28 cellular contexts compared by ENCODE assay signal in the genomic region with DNA sequence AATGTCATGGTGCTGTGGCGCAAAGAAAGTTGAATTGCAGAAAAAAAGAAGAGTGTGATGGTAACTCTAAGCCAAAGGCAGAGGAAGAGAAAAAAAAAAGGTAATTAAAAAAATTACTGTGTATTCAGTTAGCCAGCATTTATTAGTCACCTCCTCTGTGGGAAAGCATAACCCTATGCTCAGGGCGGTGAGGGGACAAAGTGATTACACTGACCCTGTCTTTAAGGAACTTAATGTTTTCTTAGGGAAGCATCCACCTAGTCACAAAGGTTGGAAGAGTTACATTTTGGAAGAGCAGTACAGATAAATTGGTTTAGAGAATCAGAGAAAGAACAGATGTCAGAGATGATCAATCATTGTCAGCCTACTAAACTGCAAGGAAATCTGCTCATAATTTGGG.
"Had no signal": no experiment of that assay in that cellular context is flagged by ENCODE, and none has a peak within 500 bp of the region (broad histone marks: within the 10 kb centered on the region; RNA-seq: fewer than 3 reads in every experiment).

No MANE protein-coding gene starts in this region.

- H3K36me3 ChIP-seq: neutrophil, ovary, upper lobe of right lung had no signal

- H3K9me3 ChIP-seq: mucosa of descending colon, neutrophil, ovary, upper lobe of right lung had no signal

- H3K27ac ChIP-seq: neutrophil, ovary, upper lobe of right lung, VCaP had no signal

- H3K4me3 ChIP-seq: mucosa of descending colon, ovary, upper lobe of right lung had no signal

- ATAC-seq: activated naive CD4-positive, alpha-beta T cell treated with anti-CD3 and anti-CD28 coated beads, Interleukin-2, amount 50 U/mL, for 72 hours; activated T-cell treated with anti-CD3 and anti-CD28 coated beads, Interleukin-2, amount 50 U/mL, for 72 hours; esophagus mucosa; left cardiac atrium; left ventricle myocardium superior; mucosa of descending colon; stimulated activated memory B cell treated with anti-CD40 and anti-IgM and Interleukin-4, amounts not matched to agents 10 μg/mL and 1 μg/mL and 100 μg/mL, for 72 hours; stimulated activated naive CD8-positive, alpha-beta T cell treated with anti-CD3 and anti-CD28 coated beads, Interleukin-15, amount 100 ng/mL, for 72 hours; upper lobe of right lung had no signal

- DNase-seq: activated CD4-positive, alpha-beta T cell treated with anti-CD3 and anti-CD28 coated beads for 4 hours; activated CD4-positive, alpha-beta T cell treated with anti-CD3 and anti-CD28 coated beads, Interleukin-2, amount 50 U/mL, for 4 hours; activated naive CD4-positive, alpha-beta T cell; activated T-cell treated with anti-CD3 and anti-CD28 coated beads for 4 hours; activated T-cell treated with anti-CD3 and anti-CD28 coated beads, Interleukin-2, amount 50 U/mL, for 72 hours; caudate nucleus; endodermal cell; foreskin fibroblast; head of caudate nucleus; hippocampal formation; left cardiac atrium; left ventricle myocardium superior; mucosa of descending colon; ovary; retina; small intestine; stimulated activated CD4-positive, alpha-beta T cell treated with anti-CD3 and anti-CD28 coated beads, Interleukin-1b, Interleukin-23, amount 100 ng/mL, for 48 hours; stimulated activated CD4-positive, alpha-beta T cell treated with anti-CD3 and anti-CD28 coated beads, Interleukin-4, amount 100 ng/mL, for 4 hours; stimulated activated CD8-positive, alpha-beta memory T cell treated with anti-CD3 and anti-CD28 coated beads, Interleukin-4, amount 100 ng/mL, for 48 hours; stimulated activated naive CD8-positive, alpha-beta T cell treated with anti-CD3 and anti-CD28 coated beads, Interleukin-15, amount 100 ng/mL, for 72 hours; substantia nigra; T-helper 9 cell; upper lobe of right lung had no signal

- H3K27me3 ChIP-seq: neutrophil, ovary, upper lobe of right lung had no signal

- H3K4me1 ChIP-seq: upper lobe of right lung had no signal
